In genomic region chr22:23786752-23787599, GRCh38 we compare ENCODE assay signal across 8 cellular contexts. TPM values are rescaled to one million over a fixed set of nuclear protein-coding genes. Genes with fewer than 3 reads are reported as not detected.
A peak's percentile ranks its signal among the peaks of the same experiment; 100 is the strongest.
DNase-seq lines count a peak whose midpoint lies in the region; ATAC-seq and TF ChIP-seq lines count a peak whose summit lies in the region.

Gene SMARCB1, plus strand, starts transcription at chr22:23786966. Its CDS starts 204 bp downstream, at chr22:23787170.

- H3K27me3 Mint-ChIP-seq in T-helper 17 cell: no peaks in the 10 kb centered on the region

- H3K9me3 ChIP-seq in T-helper 17 cell (ENCODE audit: control insufficient read depth, low read length, poor library complexity, severe bottlenecking): no peaks in the 10 kb centered on the region
- no peaks in the 10 kb centered on the region for H3K9me3 ChIP-seq in psoas muscle

- peaks cover 0 to 7% of the 10 kb centered on the region in 2 donors for H3K36me3 ChIP-seq in psoas muscle (ENCODE audit: insufficient read depth in 1 of 2, low read depth in 1 of 2)

- no peaks in the 10 kb centered on the region for H3K36me3 Mint-ChIP-seq in T-helper 17 cell (ENCODE audit: low read depth)

- ATAC-seq in HG02610 (IDR thresholded peaks at IDR 0.05; ENCODE audit: unreplicated experiment) (peak; percentile 63), T-helper 17 cell (peak; percentile 91), left ventricle myocardium superior (peak; percentile 94), psoas muscle (peak; percentile 90 to 92 (median 92))

- DNase-seq in NCI-H1417 (lab: John Stamatoyannopoulos, UW): peak; percentile 77 to 89 (median 86)
- peak; percentile 82 to 90 (median 90) for DNase-seq in T-helper 17 cell
- DNase-seq in amniotic stem cell (lab: John Stamatoyannopoulos, UW): peak; percentile 71
- peak; percentile 97 for DNase-seq in left ventricle myocardium superior
- DNase-seq in psoas muscle: peak; percentile 94 to 96
- peak; percentile 89 for DNase-seq in ureter (ENCODE audit: low spot score)

- intact Hi-C loops in left ventricle myocardium superior (cut with micrococcal nuclease): no loop called here
- intact Hi-C loops in psoas muscle (cut with DNase I): loop anchor here (5.0 kb wide), 3 partner anchors 35 to 60 kb away; no protein-coding TSS in a partner anchor

- H3K27ac Mint-ChIP-seq in T-helper 17 cell: peak within 1 kb of the TSS; percentile 88

- TF ChIP-seq POLR2A in GM10847 (IDR thresholded peaks at IDR 0.05; ENCODE audit: extremely low read depth, insufficient read length): peak; percentile 54

- WGBS in psoas muscle, 3 donors: 0 to 1% (median 0%) methylated on average over 73 to 97 of the region's 97 CpGs

- H3K4me1 Mint-ChIP-seq in T-helper 17 cell: peaks cover 10% of the 10 kb centered on the region

- H3K4me3 Mint-ChIP-seq in T-helper 17 cell: peak within 1 kb of the TSS; percentile 91

- peak within 1 kb of the TSS; percentile 99 for H3K27ac ChIP-seq in psoas muscle

- H3K4me1 ChIP-seq in psoas muscle: peaks cover 32% of the 10 kb centered on the region

- no peaks in the 10 kb centered on the region for H3K27me3 ChIP-seq in psoas muscle (ENCODE audit: insufficient read depth in 3 of 3, low read length in 2 of 3)

- peak within 1 kb of the TSS; percentile 92 for H3K4me3 ChIP-seq in psoas muscle

- no peak for TF ChIP-seq CTCF in psoas muscle (IDR thresholded peaks at IDR 0.05)

RNA-seq across cellular contexts. Expression of gene SMARCB1, which starts in this region (rescaled TPM):
- total RNA-seq in T-helper 17 cell (10 to 100 TPM; 45.0 to 53.6 TPM), left ventricle myocardium superior (48.5 TPM), psoas muscle (10 to 100 TPM; 21.9 to 76.6 (median 48.3) TPM), ureter (74.0 TPM)
- 10 to 100 TPM; 20.7 to 47.6 (median 38.4) TPM for polyA plus RNA-seq in psoas muscle

Comparison
In these comparisons a context has a peak if more than half of its experiments do, and no peak if none do; other contexts are left out.
1. Peak in every context shown above with its lines: DNase-seq, ATAC-seq, H3K4me3 ChIP-seq and H3K27ac ChIP-seq.